In the genomic region with DNA sequence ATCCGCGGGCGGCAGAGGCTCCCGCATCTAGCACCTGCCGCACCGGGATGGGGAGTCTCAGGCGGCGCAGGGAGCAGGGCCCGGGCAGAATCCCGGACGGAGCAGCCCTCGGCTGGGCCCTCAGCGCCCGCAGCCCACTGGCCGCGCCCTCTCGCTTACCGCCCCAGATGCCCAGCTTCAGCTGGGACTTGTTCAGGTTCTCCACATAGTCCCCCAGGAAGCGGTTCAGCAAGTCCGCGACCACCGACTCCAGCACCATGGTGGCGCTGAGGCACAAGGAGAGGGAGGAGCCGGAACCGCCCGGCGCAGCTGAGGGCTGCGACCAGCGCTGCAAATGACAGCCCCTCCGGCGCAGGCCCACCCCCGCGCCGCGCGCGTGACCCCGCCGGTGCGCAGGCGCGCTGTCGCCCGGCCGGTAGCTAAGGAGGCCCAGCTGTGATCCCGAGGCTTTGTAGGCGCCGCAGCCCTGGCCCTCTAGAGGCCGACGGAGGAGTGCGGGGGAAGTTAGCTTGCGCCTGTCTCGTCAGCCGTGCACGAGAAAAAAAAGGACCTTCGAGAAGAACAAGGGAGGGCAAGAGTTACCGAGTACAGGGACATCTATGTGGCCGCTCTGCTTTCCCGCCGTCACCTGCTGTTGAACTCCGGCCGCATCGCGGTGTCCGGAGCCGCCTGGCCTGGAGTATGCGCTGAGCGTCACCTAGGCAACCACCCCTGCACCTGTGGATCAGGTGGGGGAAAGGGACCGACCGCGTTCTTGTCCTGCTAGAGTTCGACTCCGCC, we compare ENCODE assay signal across 1 cellular context.
TF ChIP-seq lines count a peak whose summit lies in the region.

VPS13C (minus strand) TSS at position 332 of the 780 bp plus-strand sequence; CDS start at position 259, 73 bp downstream.

TF ChIP-seq in HepG2, 621 proteins besides CTCF, POLR2A, EP300 and RAD21 (continued from another document and continues in another):
- TF ChIP-seq ESRRA (CRISPR knock-in tag; IDR thresholded peaks at IDR 0.05; ENCODE audit: low read depth) (no peak), ZNF296 (CRISPR knock-in tag; conservative IDR thresholded peaks at IDR 0.05) (no peak), HNRNPLL (IDR thresholded peaks at IDR 0.05; ENCODE audit: low read depth, low read length, poor library complexity, severe bottlenecking) (peak; percentile 81), ZNF383 (CRISPR knock-in tag; IDR thresholded peaks at IDR 0.05; ENCODE audit: borderline replicate concordance) (no peak), E2F2 (CRISPR knock-in tag; IDR thresholded peaks at IDR 0.05; ENCODE audit: borderline replicate concordance) (peak; percentile 67; the same call in 1 of the 2 replicates), HDAC1 (CRISPR knock-in tag; IDR thresholded peaks at IDR 0.05) (peak; percentile 37), ZNF790 (CRISPR knock-in tag; IDR thresholded peaks at IDR 0.05; ENCODE audit: borderline replicate concordance) (no peak), SALL2 (CRISPR knock-in tag; IDR thresholded peaks at IDR 0.05) (peak; percentile 95), NONO (IDR thresholded peaks at IDR 0.05) (no peak), NONO (CRISPR knock-in tag; conservative IDR thresholded peaks at IDR 0.05) (no peak; the same call in 1 of the 2 replicates), MTA1 (CRISPR knock-in tag; IDR thresholded peaks at IDR 0.05; ENCODE audit: borderline replicate concordance) (peak; percentile 44; the same call in 1 of the 2 replicates), ZFP36L2 (CRISPR knock-in tag; IDR thresholded peaks at IDR 0.05) (no peak), CCDC6 (CRISPR knock-in tag; IDR thresholded peaks at IDR 0.05) (peak; percentile 82), ZNF619 (CRISPR knock-in tag; IDR thresholded peaks at IDR 0.05) (peak; percentile 57; the same call in 1 of the 2 replicates), SMAD3 (CRISPR knock-in tag; IDR thresholded peaks at IDR 0.05) (peak; percentile 48), MBNL3 (CRISPR knock-in tag; conservative IDR thresholded peaks at IDR 0.05) (no peak), HNRNPK (IDR thresholded peaks at IDR 0.05; ENCODE audit: low read depth, low read length, poor library complexity, severe bottlenecking) (no peak), ZSCAN21 (CRISPR knock-in tag; IDR thresholded peaks at IDR 0.05; ENCODE audit: borderline replicate concordance) (no peak; the same call in 1 of the 2 replicates), NR2F6 (IDR thresholded peaks at IDR 0.05) (no peak), NR2F6 (CRISPR knock-in tag; IDR thresholded peaks at IDR 0.05) (0 out of 2 replicates have a peak, but pooled peaks have one; percentile 5), ZNF263 (CRISPR knock-in tag; IDR thresholded peaks at IDR 0.05) (no peak; the same call in none of the 2 replicates), CBX1 (IDR thresholded peaks at IDR 0.05; ENCODE audit: low read depth) (peak; percentile 33), TEF (CRISPR knock-in tag; IDR thresholded peaks at IDR 0.05) (no peak), NFIB (CRISPR knock-in tag; IDR thresholded peaks at IDR 0.05; ENCODE audit: borderline replicate concordance) (no peak), NAIF1 (CRISPR knock-in tag; IDR thresholded peaks at IDR 0.05; ENCODE audit: borderline replicate concordance) (no peak), ETV5 (CRISPR knock-in tag; IDR thresholded peaks at IDR 0.05; ENCODE audit: borderline replicate concordance) (peak; percentile 8; the same call in 1 of the 2 replicates), JUND (CRISPR knock-in tag; IDR thresholded peaks at IDR 0.05) (no peak), HOXA5 (CRISPR knock-in tag; IDR thresholded peaks at IDR 0.05) (peak; percentile 87), ZNF572 (CRISPR knock-in tag; IDR thresholded peaks at IDR 0.05) (peak; percentile 80; the same call in 1 of the 2 replicates), ZNF878 (CRISPR knock-in tag; IDR thresholded peaks at IDR 0.05) (peak; percentile 4; the same call in 1 of the 2 replicates), ZNF12 (CRISPR knock-in tag; IDR thresholded peaks at IDR 0.05) (no peak), SNRNP70 (IDR thresholded peaks at IDR 0.05; ENCODE audit: low read depth, low read length) (no peak), TEAD3 (CRISPR knock-in tag; optimal IDR thresholded peaks at IDR 0.05; ENCODE audit: borderline replicate concordance) (peak; percentile 52), HMG20B (CRISPR knock-in tag; conservative IDR thresholded peaks at IDR 0.05) (no peak), SMARCC2 (IDR thresholded peaks at IDR 0.05) (no peak), ZBTB14 (CRISPR knock-in tag; IDR thresholded peaks at IDR 0.05) (peak; percentile 73), FOXK2 (IDR thresholded peaks at IDR 0.05) (no peak), ZNF124 (CRISPR knock-in tag; IDR thresholded peaks at IDR 0.05) (no peak; the same call in 1 of the 2 replicates), ZNF136 (CRISPR knock-in tag; IDR thresholded peaks at IDR 0.05; ENCODE audit: low read depth) (no peak), SIN3B (IDR thresholded peaks at IDR 0.05; ENCODE audit: low read length) (no peak), MZF1 (CRISPR knock-in tag; IDR thresholded peaks at IDR 0.05; ENCODE audit: borderline replicate concordance) (no peak)
- TF ChIP-seq, protein P1, sequence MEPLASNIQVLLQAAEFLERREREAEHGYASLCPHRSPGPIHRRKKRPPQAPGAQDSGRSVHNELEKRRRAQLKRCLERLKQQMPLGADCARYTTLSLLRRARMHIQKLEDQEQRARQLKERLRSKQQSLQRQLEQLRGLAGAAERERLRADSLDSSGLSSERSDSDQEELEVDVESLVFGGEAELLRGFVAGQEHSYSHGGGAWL (CRISPR knock-in tag; IDR thresholded peaks at IDR 0.05): peak; percentile 33
- TF ChIP-seq, protein P2, sequence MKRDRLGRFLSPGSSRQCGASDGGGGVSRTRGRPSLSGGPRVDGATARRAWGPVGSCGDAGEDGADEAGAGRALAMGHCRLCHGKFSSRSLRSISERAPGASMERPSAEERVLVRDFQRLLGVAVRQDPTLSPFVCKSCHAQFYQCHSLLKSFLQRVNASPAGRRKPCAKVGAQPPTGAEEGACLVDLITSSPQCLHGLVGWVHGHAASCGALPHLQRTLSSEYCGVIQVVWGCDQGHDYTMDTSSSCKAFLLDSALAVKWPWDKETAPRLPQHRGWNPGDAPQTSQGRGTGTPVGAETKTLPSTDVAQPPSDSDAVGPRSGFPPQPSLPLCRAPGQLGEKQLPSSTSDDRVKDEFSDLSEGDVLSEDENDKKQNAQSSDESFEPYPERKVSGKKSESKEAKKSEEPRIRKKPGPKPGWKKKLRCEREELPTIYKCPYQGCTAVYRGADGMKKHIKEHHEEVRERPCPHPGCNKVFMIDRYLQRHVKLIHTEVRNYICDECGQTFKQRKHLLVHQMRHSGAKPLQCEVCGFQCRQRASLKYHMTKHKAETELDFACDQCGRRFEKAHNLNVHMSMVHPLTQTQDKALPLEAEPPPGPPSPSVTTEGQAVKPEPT (CRISPR knock-in tag; IDR thresholded peaks at IDR 0.05; ENCODE audit: low read depth): peak; percentile 30; the same call in 1 of the 2 replicates
- TF ChIP-seq, protein P3, sequence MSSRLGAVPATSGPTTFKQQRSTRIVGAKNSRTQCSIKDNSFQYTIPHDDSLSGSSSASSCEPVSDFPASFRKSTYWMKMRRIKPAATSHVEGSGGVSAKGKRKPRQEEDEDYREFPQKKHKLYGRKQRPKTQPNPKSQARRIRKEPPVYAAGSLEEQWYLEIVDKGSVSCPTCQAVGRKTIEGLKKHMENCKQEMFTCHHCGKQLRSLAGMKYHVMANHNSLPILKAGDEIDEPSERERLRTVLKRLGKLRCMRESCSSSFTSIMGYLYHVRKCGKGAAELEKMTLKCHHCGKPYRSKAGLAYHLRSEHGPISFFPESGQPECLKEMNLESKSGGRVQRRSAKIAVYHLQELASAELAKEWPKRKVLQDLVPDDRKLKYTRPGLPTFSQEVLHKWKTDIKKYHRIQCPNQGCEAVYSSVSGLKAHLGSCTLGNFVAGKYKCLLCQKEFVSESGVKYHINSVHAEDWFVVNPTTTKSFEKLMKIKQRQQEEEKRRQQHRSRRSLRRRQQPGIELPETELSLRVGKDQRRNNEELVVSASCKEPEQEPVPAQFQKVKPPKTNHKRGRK (CRISPR knock-in tag; IDR thresholded peaks at IDR 0.05): 0 out of 2 replicates have a peak, but pooled peaks have one; percentile 10
- TF ChIP-seq, protein P4, sequence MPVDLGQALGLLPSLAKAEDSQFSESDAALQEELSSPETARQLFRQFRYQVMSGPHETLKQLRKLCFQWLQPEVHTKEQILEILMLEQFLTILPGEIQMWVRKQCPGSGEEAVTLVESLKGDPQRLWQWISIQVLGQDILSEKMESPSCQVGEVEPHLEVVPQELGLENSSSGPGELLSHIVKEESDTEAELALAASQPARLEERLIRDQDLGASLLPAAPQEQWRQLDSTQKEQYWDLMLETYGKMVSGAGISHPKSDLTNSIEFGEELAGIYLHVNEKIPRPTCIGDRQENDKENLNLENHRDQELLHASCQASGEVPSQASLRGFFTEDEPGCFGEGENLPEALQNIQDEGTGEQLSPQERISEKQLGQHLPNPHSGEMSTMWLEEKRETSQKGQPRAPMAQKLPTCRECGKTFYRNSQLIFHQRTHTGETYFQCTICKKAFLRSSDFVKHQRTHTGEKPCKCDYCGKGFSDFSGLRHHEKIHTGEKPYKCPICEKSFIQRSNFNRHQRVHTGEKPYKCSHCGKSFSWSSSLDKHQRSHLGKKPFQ (CRISPR knock-in tag; IDR thresholded peaks at IDR 0.05; ENCODE audit: insufficient replicate concordance): no peak
- TF ChIP-seq, protein P5, sequence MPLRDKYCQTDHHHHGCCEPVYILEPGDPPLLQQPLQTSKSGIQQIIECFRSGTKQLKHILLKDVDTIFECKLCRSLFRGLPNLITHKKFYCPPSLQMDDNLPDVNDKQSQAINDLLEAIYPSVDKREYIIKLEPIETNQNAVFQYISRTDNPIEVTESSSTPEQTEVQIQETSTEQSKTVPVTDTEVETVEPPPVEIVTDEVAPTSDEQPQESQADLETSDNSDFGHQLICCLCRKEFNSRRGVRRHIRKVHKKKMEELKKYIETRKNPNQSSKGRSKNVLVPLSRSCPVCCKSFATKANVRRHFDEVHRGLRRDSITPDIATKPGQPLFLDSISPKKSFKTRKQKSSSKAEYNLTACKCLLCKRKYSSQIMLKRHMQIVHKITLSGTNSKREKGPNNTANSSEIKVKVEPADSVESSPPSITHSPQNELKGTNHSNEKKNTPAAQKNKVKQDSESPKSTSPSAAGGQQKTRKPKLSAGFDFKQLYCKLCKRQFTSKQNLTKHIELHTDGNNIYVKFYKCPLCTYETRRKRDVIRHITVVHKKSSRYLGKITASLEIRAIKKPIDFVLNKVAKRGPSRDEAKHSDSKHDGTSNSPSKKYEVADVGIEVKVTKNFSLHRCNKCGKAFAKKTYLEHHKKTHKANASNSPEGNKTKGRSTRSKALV (CRISPR knock-in tag; IDR thresholded peaks at IDR 0.05): peak; percentile 66
- TF ChIP-seq, protein P6, sequence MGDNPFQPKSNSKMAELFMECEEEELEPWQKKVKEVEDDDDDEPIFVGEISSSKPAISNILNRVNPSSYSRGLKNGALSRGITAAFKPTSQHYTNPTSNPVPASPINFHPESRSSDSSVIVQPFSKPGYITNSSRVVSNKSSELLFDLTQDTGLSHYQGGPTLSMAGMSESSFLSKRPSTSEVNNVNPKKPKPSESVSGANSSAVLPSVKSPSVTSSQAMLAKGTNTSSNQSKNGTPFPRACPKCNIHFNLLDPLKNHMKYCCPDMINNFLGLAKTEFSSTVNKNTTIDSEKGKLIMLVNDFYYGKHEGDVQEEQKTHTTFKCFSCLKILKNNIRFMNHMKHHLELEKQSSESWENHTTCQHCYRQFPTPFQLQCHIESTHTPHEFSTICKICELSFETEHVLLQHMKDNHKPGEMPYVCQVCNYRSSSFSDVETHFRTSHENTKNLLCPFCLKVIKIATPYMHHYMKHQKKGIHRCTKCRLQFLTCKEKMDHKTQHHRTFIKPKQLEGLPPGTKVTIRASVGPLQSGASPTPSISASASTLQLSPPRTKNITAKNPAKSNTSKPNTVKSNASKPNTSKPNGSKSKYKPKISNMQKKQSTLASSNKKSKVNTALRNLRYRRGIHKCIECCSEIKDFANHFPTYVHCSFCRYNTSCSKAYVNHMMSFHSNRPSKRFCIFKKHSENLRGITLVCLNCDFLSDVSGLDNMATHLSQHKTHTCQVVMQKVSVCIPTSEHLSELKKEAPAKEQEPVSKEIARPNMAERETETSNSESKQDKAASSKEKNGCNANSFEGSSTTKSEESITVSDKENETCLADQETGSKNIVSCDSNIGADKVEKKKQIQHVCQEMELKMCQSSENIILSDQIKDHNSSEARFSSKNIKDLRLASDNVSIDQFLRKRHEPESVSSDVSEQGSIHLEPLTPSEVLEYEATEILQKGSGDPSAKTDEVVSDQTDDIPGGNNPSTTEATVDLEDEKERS (CRISPR knock-in tag; IDR thresholded peaks at IDR 0.05): peak; percentile 49; the same call in 1 of the 2 replicates
- TF ChIP-seq, protein P7, sequence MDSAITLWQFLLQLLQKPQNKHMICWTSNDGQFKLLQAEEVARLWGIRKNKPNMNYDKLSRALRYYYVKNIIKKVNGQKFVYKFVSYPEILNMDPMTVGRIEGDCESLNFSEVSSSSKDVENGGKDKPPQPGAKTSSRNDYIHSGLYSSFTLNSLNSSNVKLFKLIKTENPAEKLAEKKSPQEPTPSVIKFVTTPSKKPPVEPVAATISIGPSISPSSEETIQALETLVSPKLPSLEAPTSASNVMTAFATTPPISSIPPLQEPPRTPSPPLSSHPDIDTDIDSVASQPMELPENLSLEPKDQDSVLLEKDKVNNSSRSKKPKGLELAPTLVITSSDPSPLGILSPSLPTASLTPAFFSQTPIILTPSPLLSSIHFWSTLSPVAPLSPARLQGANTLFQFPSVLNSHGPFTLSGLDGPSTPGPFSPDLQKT (CRISPR knock-in tag; IDR thresholded peaks at IDR 0.05; ENCODE audit: borderline replicate concordance): no peak
